Comparison of ENCODE assay signal across 1 cellular context in genomic region chr19:48591021-48591420, GRCh38.
TF ChIP-seq lines count a peak whose summit lies in the region.

No MANE protein-coding gene starts in this region.

TF ChIP-seq in IMR-90, 13 proteins besides CTCF, POLR2A, EP300 and RAD21:
- TF ChIP-seq, protein P1, sequence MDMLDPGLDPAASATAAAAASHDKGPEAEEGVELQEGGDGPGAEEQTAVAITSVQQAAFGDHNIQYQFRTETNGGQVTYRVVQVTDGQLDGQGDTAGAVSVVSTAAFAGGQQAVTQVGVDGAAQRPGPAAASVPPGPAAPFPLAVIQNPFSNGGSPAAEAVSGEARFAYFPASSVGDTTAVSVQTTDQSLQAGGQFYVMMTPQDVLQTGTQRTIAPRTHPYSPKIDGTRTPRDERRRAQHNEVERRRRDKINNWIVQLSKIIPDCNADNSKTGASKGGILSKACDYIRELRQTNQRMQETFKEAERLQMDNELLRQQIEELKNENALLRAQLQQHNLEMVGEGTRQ (IDR thresholded peaks at IDR 0.05; ENCODE audit: low read depth, low read length), result no peak
- TF ChIP-seq MAZ (IDR thresholded peaks at IDR 0.05; ENCODE audit: borderline replicate concordance, low read depth, low read length) (no peak), CHD1 (IDR thresholded peaks at IDR 0.05; ENCODE audit: low read depth, low read length) (no peak), MAFK (IDR thresholded peaks at IDR 0.05; ENCODE audit: low read depth, low read length) (no peak), BHLHE40 (IDR thresholded peaks at IDR 0.05; ENCODE audit: low read depth, low read length) (no peak), RCOR1 (IDR thresholded peaks at IDR 0.05; ENCODE audit: insufficient replicate concordance, low read length) (no peak), CEBPB (IDR thresholded peaks at IDR 0.05; ENCODE audit: low read depth, low read length) (no peak), ELK1 (IDR thresholded peaks at IDR 0.05; ENCODE audit: borderline replicate concordance, low read depth, low read length) (no peak), MXI1 (IDR thresholded peaks at IDR 0.05; ENCODE audit: borderline replicate concordance, low read depth, low read length) (no peak), FOS (IDR thresholded peaks at IDR 0.05; ENCODE audit: low read depth, low read length) (no peak), SMC3 (IDR thresholded peaks at IDR 0.05; ENCODE audit: low read depth, low read length) (no peak), RFX5 (IDR thresholded peaks at IDR 0.05; ENCODE audit: low read depth, low read length) (no peak), NFE2L2 (IDR thresholded peaks at IDR 0.05; ENCODE audit: low read depth, low read length) (no peak)
